11 cellular contexts compared by ENCODE assay signal in genomic region chr11:58086528-58086927, GRCh38. TPM values are rescaled to one million over a fixed set of nuclear protein-coding genes. Genes with fewer than 3 reads are reported as not detected.
"Had no signal": no experiment of that assay in that cellular context is flagged by ENCODE, and none has a peak within 500 bp of the region (broad histone marks: within the 10 kb centered on the region; RNA-seq: fewer than 3 reads in every experiment).

No MANE protein-coding gene starts in this region.

- H3K4me2 ChIP-seq: KMS-11 had no signal

- FAIRE-seq: HepG2, HTR-8/SVneo had no signal

- H3K27ac ChIP-seq: HL-60, KMS-11 had no signal

- DNase-seq: IMR-90, Karpas-422, KBM-7, KG1 had no signal

- ATAC-seq: HepG2 had no signal

- H3K9ac ChIP-seq: KMS-11 had no signal

RNA-seq across cellular contexts. Expression of gene OR9I1, which starts 38.8 kb away (rescaled TPM):
- total RNA-seq: HepG2, HT-29, HT1080, IMR-90 had no signal
- polyA plus RNA-seq: HepG2, IgD-negative memory B cell, IMR-90 had no signal

RNA-seq across cellular contexts. Expression of gene OR6Q1, which starts 55.8 kb away (rescaled TPM):
- total RNA-seq: HepG2, HT-29, HT1080, IMR-90 had no signal
- polyA plus RNA-seq: HepG2, IgD-negative memory B cell, IMR-90 had no signal
